32 cellular contexts compared by ENCODE assay signal in the genomic region with DNA sequence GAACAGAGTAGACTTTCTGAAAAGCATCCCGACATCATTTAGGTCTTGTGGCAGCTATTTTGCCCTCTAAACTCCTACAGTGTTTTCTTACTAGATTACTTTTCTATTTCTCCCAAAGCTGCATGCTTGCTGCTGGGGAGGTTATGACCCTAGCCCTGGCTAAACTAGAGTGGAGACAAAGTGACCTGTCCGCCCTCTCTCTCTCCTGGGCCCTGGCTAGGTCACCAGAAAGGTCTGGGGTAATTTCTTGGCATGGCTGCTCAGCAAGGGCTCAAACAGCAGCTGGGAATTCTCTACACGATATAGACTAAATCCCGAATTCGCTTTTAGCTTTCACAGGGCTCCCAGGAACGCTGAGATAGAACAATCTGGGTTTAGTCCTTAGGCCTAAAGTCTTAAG.
"Had no signal": no experiment of that assay in that cellular context is flagged by ENCODE, and none has a peak within 500 bp of the region (broad histone marks: within the 10 kb centered on the region; RNA-seq: fewer than 3 reads in every experiment).

No MANE protein-coding gene starts in this region.

- H3K4me3 ChIP-seq: adrenal gland, body of pancreas, esophagus muscularis mucosa, gastroesophageal sphincter had no signal

- ATAC-seq: activated CD4-positive, alpha-beta T cell treated with anti-CD3 and anti-CD28 coated beads for 36 hours; activated CD8-positive, alpha-beta memory T cell treated with anti-CD3 and anti-CD28 coated beads, Interleukin-2, amount 10 ng/mL, durations not matched to agents 7 days and 5 days; activated CD8-positive, alpha-beta T cell treated with anti-CD3 and anti-CD28 coated beads, Interleukin-2, amount 10 ng/mL, durations not matched to agents 7 days and 5 days; activated naive CD8-positive, alpha-beta T cell treated with anti-CD3 and anti-CD28 coated beads, Interleukin-2, amount 50 U/mL, for 24 hours; body of pancreas; effector memory CD8-positive, alpha-beta T cell; gastroesophageal sphincter had no signal

- H3K27ac ChIP-seq: adrenal gland, body of pancreas, esophagus muscularis mucosa, foreskin keratinocyte, gastroesophageal sphincter had no signal

- H3K27ac Mint-ChIP-seq: activated CD4-positive, alpha-beta memory T cell treated with anti-CD3 and anti-CD28 coated beads for 36 hours; activated CD4-positive, alpha-beta T cell treated with anti-CD3 and anti-CD28 coated beads for 36 hours; activated CD4-positive, alpha-beta T cell treated with anti-CD3 and anti-CD28 coated beads, Interleukin-2, amount 10 ng/mL, durations not matched to agents 24 days and 14 days; activated CD8-positive, alpha-beta memory T cell treated with anti-CD3 and anti-CD28 coated beads, Interleukin-2, amount 10 ng/mL, durations not matched to agents 7 days and 5 days; activated CD8-positive, alpha-beta T cell treated with anti-CD3 and anti-CD28 coated beads, Interleukin-2, amount 10 ng/mL, durations not matched to agents 7 days and 5 days; activated naive CD4-positive, alpha-beta T cell treated with anti-CD3 and anti-CD28 coated beads for 36 hours; activated naive CD4-positive, alpha-beta T cell treated with anti-CD3 and anti-CD28 coated beads, Interleukin-2, amount 50 U/mL, for 24 hours; activated naive CD8-positive, alpha-beta T cell treated with anti-CD3 and anti-CD28 coated beads for 36 hours; activated naive CD8-positive, alpha-beta T cell treated with anti-CD3 and anti-CD28 coated beads, Interleukin-2, amount 50 U/mL, for 24 hours; activated T-helper 1 cell treated with anti-CD3 and anti-CD28 coated beads, Interleukin-12 subunit alpha, Interleukin-12 subunit beta, Interleukin-2, Interleukin-4 antibody, amounts not matched to agents 30 ng/mL and 10 ng/mL and 1 ng/mL, durations not matched to agents 14 hours and 24 hours and 36 hours; activated T-helper 2 cell treated with anti-CD3 and anti-CD28 coated beads, Interferon-gamma antibody, Interleukin-2, Interleukin-4, amounts not matched to agents 10 μg/mL and 5 μg/mL and 100 μg/mL, durations not matched to agents 14 hours and 24 hours and 36 hours; effector memory CD8-positive, alpha-beta T cell had no signal

- H3K9me3 Mint-ChIP-seq: activated CD4-positive, alpha-beta memory T cell treated with anti-CD3 and anti-CD28 coated beads for 36 hours; activated naive CD4-positive, alpha-beta T cell treated with anti-CD3 and anti-CD28 coated beads for 36 hours; activated naive CD4-positive, alpha-beta T cell treated with anti-CD3 and anti-CD28 coated beads, Interleukin-2, amount 50 U/mL, for 24 hours; activated naive CD8-positive, alpha-beta T cell treated with anti-CD3 and anti-CD28 coated beads for 36 hours; activated naive CD8-positive, alpha-beta T cell treated with anti-CD3 and anti-CD28 coated beads, Interleukin-2, amount 50 U/mL, for 24 hours; effector memory CD8-positive, alpha-beta T cell had no signal

- H3K27me3 Mint-ChIP-seq: activated CD4-positive, alpha-beta T cell treated with anti-CD3 and anti-CD28 coated beads, Interleukin-2, amount 10 ng/mL, durations not matched to agents 24 days and 14 days; activated CD8-positive, alpha-beta memory T cell treated with anti-CD3 and anti-CD28 coated beads, Interleukin-2, amount 10 ng/mL, durations not matched to agents 7 days and 5 days; activated naive CD8-positive, alpha-beta T cell treated with anti-CD3 and anti-CD28 coated beads for 36 hours had no signal

- H3K27me3 ChIP-seq: adrenal gland, body of pancreas, esophagus muscularis mucosa, foreskin keratinocyte, gastroesophageal sphincter had no signal

- H3K36me3 ChIP-seq: adrenal gland, esophagus muscularis mucosa, gastroesophageal sphincter had no signal

- DNase-seq: activated CD4-positive, alpha-beta memory T cell treated with anti-CD3 and anti-CD28 coated beads for 36 hours; activated CD4-positive, alpha-beta T cell treated with anti-CD3 and anti-CD28 coated beads for 36 hours; activated CD4-positive, alpha-beta T cell treated with anti-CD3 and anti-CD28 coated beads, Interleukin-2, amount 10 ng/mL, durations not matched to agents 24 days and 14 days; activated CD4-positive, CD25-positive, alpha-beta regulatory T cell; activated CD4-positive, CD25-positive, alpha-beta regulatory T cell treated with anti-CD3 and anti-CD28 coated beads, Interleukin-2, amount 50 U/mL, for 72 hours; activated CD8-positive, alpha-beta memory T cell treated with anti-CD3 and anti-CD28 coated beads, Interleukin-2, amount 10 ng/mL, durations not matched to agents 7 days and 5 days; activated CD8-positive, alpha-beta memory T cell treated with anti-CD3 and anti-CD28 coated beads, Interleukin-2, amount 50 U/mL, for 4 hours; activated CD8-positive, alpha-beta T cell treated with anti-CD3 and anti-CD28 coated beads, Interleukin-2, amount 10 ng/mL, durations not matched to agents 7 days and 5 days; activated effector memory CD4-positive, alpha-beta T cell treated with anti-CD3 and anti-CD28 coated beads, Interleukin-2, amount 50 U/mL, for 16 hours; activated naive CD4-positive, alpha-beta T cell treated with anti-CD3 and anti-CD28 coated beads for 36 hours; activated naive CD8-positive, alpha-beta T cell treated with anti-CD3 and anti-CD28 coated beads for 36 hours; activated naive CD8-positive, alpha-beta T cell treated with anti-CD3 and anti-CD28 coated beads, Interleukin-2, amount 50 U/mL, for 24 hours; activated T-cell treated with anti-CD3 and anti-CD28 coated beads, Interleukin-2, amount 50 U/mL, for 1 hour; activated T-cell treated with anti-CD3 and anti-CD28 coated beads, Interleukin-2, amount 50 U/mL, for 48 hours; adrenal gland; amygdala; aorta; body of pancreas; caudate nucleus; cortex of kidney; dermis blood vessel endothelial cell; effector CD4-positive, alpha-beta T cell; effector memory CD8-positive, alpha-beta T cell; erythroblast; T-helper 2 cell had no signal

- H3K36me3 Mint-ChIP-seq: activated CD4-positive, alpha-beta memory T cell treated with anti-CD3 and anti-CD28 coated beads for 36 hours; activated naive CD4-positive, alpha-beta T cell treated with anti-CD3 and anti-CD28 coated beads, Interleukin-2, amount 50 U/mL, for 24 hours; activated naive CD8-positive, alpha-beta T cell treated with anti-CD3 and anti-CD28 coated beads for 36 hours had no signal

- H3K4me1 ChIP-seq: adrenal gland had no signal

- FAIRE-seq: colon had no signal

- H3K4me3 Mint-ChIP-seq: activated CD4-positive, alpha-beta memory T cell treated with anti-CD3 and anti-CD28 coated beads for 36 hours; activated CD4-positive, alpha-beta T cell treated with anti-CD3 and anti-CD28 coated beads for 36 hours; activated CD4-positive, alpha-beta T cell treated with anti-CD3 and anti-CD28 coated beads, Interleukin-2, amount 10 ng/mL, durations not matched to agents 24 days and 14 days; activated CD8-positive, alpha-beta memory T cell treated with anti-CD3 and anti-CD28 coated beads, Interleukin-2, amount 10 ng/mL, durations not matched to agents 7 days and 5 days; activated CD8-positive, alpha-beta T cell treated with anti-CD3 and anti-CD28 coated beads, Interleukin-2, amount 10 ng/mL, durations not matched to agents 7 days and 5 days; activated naive CD4-positive, alpha-beta T cell treated with anti-CD3 and anti-CD28 coated beads for 36 hours; activated naive CD4-positive, alpha-beta T cell treated with anti-CD3 and anti-CD28 coated beads, Interleukin-2, amount 50 U/mL, for 24 hours; activated naive CD8-positive, alpha-beta T cell treated with anti-CD3 and anti-CD28 coated beads for 36 hours; activated naive CD8-positive, alpha-beta T cell treated with anti-CD3 and anti-CD28 coated beads, Interleukin-2, amount 50 U/mL, for 24 hours; activated T-helper 1 cell treated with anti-CD3 and anti-CD28 coated beads, Interleukin-12 subunit alpha, Interleukin-12 subunit beta, Interleukin-2, Interleukin-4 antibody, amounts not matched to agents 30 ng/mL and 10 ng/mL and 1 ng/mL, durations not matched to agents 14 hours and 24 hours and 36 hours; effector memory CD8-positive, alpha-beta T cell had no signal

- H3K9me3 ChIP-seq: adrenal gland, body of pancreas, esophagus muscularis mucosa, gastroesophageal sphincter had no signal

- H3K4me1 Mint-ChIP-seq: activated naive CD4-positive, alpha-beta T cell treated with anti-CD3 and anti-CD28 coated beads, Interleukin-2, amount 50 U/mL, for 24 hours; activated naive CD8-positive, alpha-beta T cell treated with anti-CD3 and anti-CD28 coated beads for 36 hours; activated naive CD8-positive, alpha-beta T cell treated with anti-CD3 and anti-CD28 coated beads, Interleukin-2, amount 50 U/mL, for 24 hours had no signal
